In genomic region chr1:63940440-63940839, GRCh38 we compare ENCODE assay signal across 21 cellular contexts.
A peak's percentile ranks its signal among the peaks of the same experiment; 100 is the strongest.
DNase-seq lines count a peak whose midpoint lies in the region; ATAC-seq, FAIRE-seq and TF ChIP-seq lines count a peak whose summit lies in the region.
"Had no signal": no experiment of that assay in that cellular context is flagged by ENCODE, and none has a peak within 500 bp of the region (broad histone marks: within the 10 kb centered on the region; RNA-seq: fewer than 3 reads in every experiment).

No MANE protein-coding gene starts in this region.

- no peak for FAIRE-seq in A549 (lab: Jason Lieb, UNC)
- no peak for FAIRE-seq in K562 (lab: Jason Lieb, UNC)
- peak; percentile 26 for FAIRE-seq in keratinocyte (lab: Jason Lieb, UNC)
- FAIRE-seq: A204.1, D721Med, G401.6, GM12891, GM19239 had no signal

- H3K9me3 ChIP-seq in A549 (no peaks in the 10 kb centered on the region), K562 (replicated peaks; ENCODE audit: control insufficient read depth, insufficient read depth, low read depth, low read length) (no peaks in the 10 kb centered on the region), keratinocyte (ENCODE audit: control insufficient read depth, low read depth, low read length) (no peaks in the 10 kb centered on the region), prostate gland (no peaks in the 10 kb centered on the region)
- H3K9me3 ChIP-seq: BLaER1 treated with 17β-estradiol and CSF1 and Interleukin-3, amounts not matched to agents 10 nM and 100 nM; Caco-2 had no signal

- DNase-seq in A549 (ENCODE audit: low read depth in 1 of 2, low spot score in 1 of 2) (no peak), K562 (ENCODE audit: extremely low read depth in 1 of 4, low spot score in 3 of 4) (no peak), keratinocyte (ENCODE audit: low read depth, low spot score) (no peak), prostate gland (ENCODE audit: low spot score) (no peak)
- no peak for DNase-seq in naive thymus-derived CD8-positive, alpha-beta T cell
- DNase-seq: 8988T; AML-193; Caco-2; Calu3; CD4-positive, alpha-beta T cell; CD8-positive, alpha-beta T cell; DMS79 treated with DMSO at 0.1 percent for 48 hours; GF-D8 had no signal

- TF ChIP-seq CTCF in A549 (IDR thresholded peaks at IDR 0.05) (no peak), K562 (IDR thresholded peaks at IDR 0.05 in 2 of 3, conservative IDR thresholded peaks at IDR 0.05 in 1 of 3; ENCODE audit: insufficient read depth in 2 of 3, low read depth in 1 of 3, low read length in 3 of 3) (no peak), keratinocyte (optimal IDR thresholded peaks at IDR 0.05 in 1 of 3, IDR thresholded peaks at IDR 0.05 in 1 of 3, conservative IDR thresholded peaks at IDR 0.05 in 1 of 3; ENCODE audit: extremely low read depth in 1 of 3, insufficient read depth in 2 of 3, low read length in 3 of 3) (no peak), prostate gland (IDR thresholded peaks at IDR 0.05) (no peak)

- peaks cover 0 to 7% (median 3%) of the 10 kb centered on the region in 5 donors for H3K27me3 Mint-ChIP-seq in naive thymus-derived CD8-positive, alpha-beta T cell
- H3K27me3 Mint-ChIP-seq: CD4-positive, alpha-beta T cell had no signal

- in situ Hi-C loops in K562 (cut with MboI), result no loop called here

- no peaks in the 10 kb centered on the region; a peak in 1 of 5 replicates for H3K27me3 ChIP-seq in K562 (ENCODE audit: control insufficient read depth in 2 of 2, insufficient read depth in 2 of 2, low read length in 2 of 2)
- no peaks in the 10 kb centered on the region for H3K27me3 ChIP-seq in keratinocyte (ENCODE audit: control insufficient read depth, extremely low read depth, insufficient read depth, low read length)
- H3K27me3 ChIP-seq in prostate gland (replicated peaks; ENCODE audit: insufficient read depth), result peaks cover 2% of the 10 kb centered on the region
- H3K27me3 ChIP-seq: BLaER1 treated with 17β-estradiol and CSF1 and Interleukin-3, amounts not matched to agents 10 nM and 100 nM had no signal

- peaks cover 13% of the 10 kb centered on the region; the same call in 1 of the 3 replicates for H3K4me1 ChIP-seq in A549
- H3K4me1 ChIP-seq in K562 (replicated peaks in 1 of 2; ENCODE audit: control insufficient read depth in 2 of 2, insufficient read depth in 2 of 2, low read length in 2 of 2), result no peaks in the 10 kb centered on the region
- no peaks in the 10 kb centered on the region for H3K4me1 ChIP-seq in keratinocyte (ENCODE audit: control insufficient read depth, extremely low read depth, insufficient read depth, low read length)
- no peaks in the 10 kb centered on the region for H3K4me1 ChIP-seq in prostate gland (replicated peaks)

- no peaks in the 10 kb centered on the region for H3K36me3 ChIP-seq in K562 (ENCODE audit: control insufficient read depth, insufficient read depth, low read length)
- H3K36me3 ChIP-seq in keratinocyte (ENCODE audit: control insufficient read depth in 2 of 2, extremely low read depth in 1 of 2, insufficient read depth in 2 of 2, low read length in 2 of 2), result no peaks in the 10 kb centered on the region
- H3K36me3 ChIP-seq in prostate gland, result no peaks in the 10 kb centered on the region
- H3K36me3 ChIP-seq: BLaER1 treated with 17β-estradiol and CSF1 and Interleukin-3, amounts not matched to agents 10 nM and 100 nM had no signal

- dilution Hi-C loops in keratinocyte (cut with MboI; ENCODE audit: extremely low pct_ligation_motif_present, low sequenced_read_pairs), result no loop called here

- H4K20me1 ChIP-seq in K562 (replicated peaks; ENCODE audit: control insufficient read depth, insufficient read depth, low read length) (no peaks in the 10 kb centered on the region), keratinocyte (ENCODE audit: control insufficient read depth, extremely low read depth, insufficient read depth, low read length) (no peaks in the 10 kb centered on the region)
- H4K20me1 ChIP-seq: BLaER1 treated with 17β-estradiol and CSF1 and Interleukin-3, amounts not matched to agents 10 nM and 100 nM had no signal

- no TSS peak for BruUV-seq in K562 (replicated peaks; lab: Mats Ljungman, UMichigan)

- no peaks in the 10 kb centered on the region for H3K9me1 ChIP-seq in K562 (ENCODE audit: control insufficient read depth, insufficient read depth, low read length)
- no peaks in the 10 kb centered on the region for H3K9me1 ChIP-seq in keratinocyte (ENCODE audit: control insufficient read depth, extremely low read depth, insufficient read depth, low read length)

- no peaks in the 10 kb centered on the region for H3K79me2 ChIP-seq in K562 (ENCODE audit: control insufficient read depth, insufficient read depth, low read length)
- no peaks in the 10 kb centered on the region for H3K79me2 ChIP-seq in keratinocyte (ENCODE audit: control insufficient read depth, insufficient read depth, low read length)

- POLR2A ChIA-PET in A549 (lab: Yijun Ruan, JAX) (no interaction called here), K562 (lab: Yijun Ruan, JAX) (interaction anchor here (0.6 kb wide), 1 partner anchor 143 kb away, joined by 3 read pairs; no protein-coding TSS in a partner anchor)
- POLR2A ChIA-PET in naive thymus-derived CD8-positive, alpha-beta T cell (lab: Charles Lee), result no interaction called here

- H3K4me3 ChIP-seq in A549 (no peak overlapping the region), K562 (no peak overlapping the region), keratinocyte (ENCODE audit: control insufficient read depth in 2 of 3, extremely low read depth in 1 of 3, insufficient read depth in 2 of 3, low read depth in 1 of 3, low read length in 3 of 3) (no peak overlapping the region), prostate gland (no peak overlapping the region)
- H3K4me3 ChIP-seq: BLaER1 treated with 17β-estradiol and CSF1 and Interleukin-3, amounts not matched to agents 10 nM and 100 nM had no signal

- 93% methylated on average over 2 of the region's 2 CpGs for WGBS in A549 (ENCODE audit: missing lambda C conversion rate)
- WGBS in K562 (ENCODE audit: insufficient coverage, low coverage, missing lambda C conversion rate), result 0% methylated on average over 2 of the region's 2 CpGs
- 95% methylated on average over 2 of the region's 2 CpGs for WGBS in prostate gland

- H3K9ac ChIP-seq in K562 (ENCODE audit: insufficient read depth in 1 of 2, low read depth in 2 of 2, low read length in 2 of 2) (no peak overlapping the region), keratinocyte (ENCODE audit: control insufficient read depth, extremely low read depth, insufficient read depth, low read length) (no peak overlapping the region)
- H3K9ac ChIP-seq: BLaER1 treated with 17β-estradiol and CSF1 and Interleukin-3, amounts not matched to agents 10 nM and 100 nM had no signal

- no peak overlapping the region for H2AFZ ChIP-seq in K562 (ENCODE audit: low read depth, low read length)
- no peak overlapping the region for H2AFZ ChIP-seq in keratinocyte (ENCODE audit: control insufficient read depth, low read length)

- no peak overlapping the region for H3K4me3 Mint-ChIP-seq in naive thymus-derived CD8-positive, alpha-beta T cell
- H3K4me3 Mint-ChIP-seq: B cell; CD4-positive, alpha-beta T cell; CD8-positive, alpha-beta T cell had no signal

- TF ChIP-seq RAD21 in A549 (conservative IDR thresholded peaks at IDR 0.05 in 1 of 2, IDR thresholded peaks at IDR 0.05 in 1 of 2) (no peak), K562 (CRISPR knock-in tag; conservative IDR thresholded peaks at IDR 0.05 in 1 of 2, IDR thresholded peaks at IDR 0.05 in 1 of 2) (no peak)

- no peak overlapping the region for H3K27ac Mint-ChIP-seq in naive thymus-derived CD8-positive, alpha-beta T cell
- H3K27ac Mint-ChIP-seq: B cell; CD4-positive, alpha-beta T cell; CD8-positive, alpha-beta T cell had no signal

- CTCF ChIA-PET in A549 (lab: Yijun Ruan, JAX), result no interaction called here
- CTCF ChIA-PET in K562 (lab: Yijun Ruan, JAX; ENCODE audit: low intra/inter-chr PET ratio), result no interaction called here

- H3K4me2 ChIP-seq in A549 (no peak overlapping the region), K562 (ENCODE audit: insufficient read depth, low read length) (no peak overlapping the region), keratinocyte (ENCODE audit: control insufficient read depth, extremely low read depth, insufficient read depth, low read depth, low read length) (no peak overlapping the region)
- H3K4me2 ChIP-seq: BLaER1 treated with 17β-estradiol and CSF1 and Interleukin-3, amounts not matched to agents 10 nM and 100 nM had no signal

- H3K36me3 Mint-ChIP-seq in naive thymus-derived CD8-positive, alpha-beta T cell, result no peaks in the 10 kb centered on the region
- H3K36me3 Mint-ChIP-seq: CD8-positive, alpha-beta T cell had no signal

- TF ChIP-seq EP300 in A549 (IDR thresholded peaks at IDR 0.05), result no peak
- no peak for TF ChIP-seq EP300 in K562 (IDR thresholded peaks at IDR 0.05; ENCODE audit: low read length)

- H3K27ac ChIP-seq in A549, result no peak overlapping the region
- no peak overlapping the region for H3K27ac ChIP-seq in K562 (ENCODE audit: extremely low read depth, low read depth, low read length)
- no peak overlapping the region for H3K27ac ChIP-seq in keratinocyte (ENCODE audit: control insufficient read depth, insufficient read depth, low read length)
- no peak overlapping the region for H3K27ac ChIP-seq in prostate gland
- H3K27ac ChIP-seq: BLaER1 treated with 17β-estradiol and CSF1 and Interleukin-3, amounts not matched to agents 10 nM and 100 nM; C4-2B had no signal

- ATAC-seq in A549 (no peak), K562 (no peak)
- ATAC-seq in naive thymus-derived CD8-positive, alpha-beta T cell, result no peak
- ATAC-seq: CD8-positive, alpha-beta T cell had no signal

- H3K9me3 Mint-ChIP-seq in naive thymus-derived CD8-positive, alpha-beta T cell, result no peaks in the 10 kb centered on the region
- H3K9me3 Mint-ChIP-seq: CD4-positive, alpha-beta T cell; CD8-positive, alpha-beta T cell had no signal

- intact Hi-C loops in K562 (cut with micrococcal nuclease), result no loop called here
- intact Hi-C loops in prostate gland (cut with DNase I), result no loop called here

- peaks cover 0 to 5% (median 0%) of the 10 kb centered on the region in 4 donors for H3K4me1 Mint-ChIP-seq in naive thymus-derived CD8-positive, alpha-beta T cell

- no peak for TF ChIP-seq POLR2A in A549 (IDR thresholded peaks at IDR 0.05; ENCODE audit: low read length)
- no peak for TF ChIP-seq POLR2A in K562 (conservative IDR thresholded peaks at IDR 0.05)
- no peak for TF ChIP-seq POLR2A in prostate gland (IDR thresholded peaks at IDR 0.05)

TF ChIP-seq in A549, 52 proteins besides CTCF, POLR2A, EP300 and RAD21:
- TF ChIP-seq MAFK (IDR thresholded peaks at IDR 0.05; ENCODE audit: partially characterized antibody), result peak; percentile 61
- TF ChIP-seq CBX8 (IDR thresholded peaks at IDR 0.05), result no peak

TF ChIP-seq in K562, 482 proteins besides CTCF, POLR2A, EP300 and RAD21:
- no peak for TF ChIP-seq SMARCC2 (IDR thresholded peaks at IDR 0.05; ENCODE audit: low read depth)
- peak; percentile 57 for TF ChIP-seq ZNF316 (IDR thresholded peaks at IDR 0.05)
- peak; percentile 46 for TF ChIP-seq DACH1 (IDR thresholded peaks at IDR 0.05; ENCODE audit: partially characterized antibody)

Comparison
In these comparisons a context has a peak if more than half of its experiments do, and no peak if none do; other contexts are left out.
1. Of the 35 proteins assayed by ChIP-seq in both K562 and A549: peak only in K562: none; only in A549: MAFK; in both: none; in neither: 34.